ENCODE assay signal across 8 cellular contexts in the genomic region with DNA sequence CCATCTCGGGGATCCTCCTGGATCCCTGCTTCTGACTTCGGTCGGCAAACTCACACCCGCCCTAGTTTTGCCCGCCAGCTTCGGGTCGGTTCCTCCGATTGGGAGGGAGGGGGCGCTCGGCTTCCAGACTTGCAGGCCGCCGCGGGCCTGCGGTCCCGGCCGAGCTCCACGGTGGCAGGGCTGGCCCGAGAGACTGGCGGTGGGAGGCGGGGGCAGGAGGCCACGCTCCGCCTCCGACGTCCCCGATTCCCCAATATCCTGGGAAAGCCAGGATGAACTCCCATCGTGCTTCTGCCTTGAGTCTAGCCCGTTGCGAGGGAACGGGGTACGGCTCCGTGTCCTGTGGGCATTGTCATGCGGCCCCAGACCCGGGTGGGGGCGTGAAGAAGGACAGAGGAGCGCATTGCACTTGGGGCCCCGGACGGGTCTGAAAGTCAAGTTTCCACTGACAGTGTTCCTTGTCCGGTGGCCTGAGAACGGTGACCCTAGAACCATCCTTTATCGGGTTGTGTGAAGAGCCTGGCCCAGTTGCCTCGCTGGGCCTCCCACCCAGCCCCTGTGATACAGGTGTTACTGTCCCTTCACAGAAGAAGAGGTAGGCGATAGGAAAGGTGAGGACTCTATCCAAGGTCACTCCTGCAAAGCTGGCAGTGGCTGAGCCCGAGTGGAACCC. TPM values are rescaled to one million over a fixed set of nuclear protein-coding genes. Genes with fewer than 3 reads are reported as not detected.
DNase-seq lines count a peak whose midpoint lies in the region; ATAC-seq and TF ChIP-seq lines count a peak whose summit lies in the region.

No MANE protein-coding gene starts in this region.

- peak overlapping the region; percentile 53 to 84 for H3K27ac ChIP-seq in testis

- H3K9me3 Mint-ChIP-seq in activated naive CD4-positive, alpha-beta T cell treated with anti-CD3 and anti-CD28 coated beads for 36 hours = no peaks in the 10 kb centered on the region

- ATAC-seq in HG03159 (IDR thresholded peaks at IDR 0.05; ENCODE audit: unreplicated experiment) = peak; percentile 46

- peak overlapping the region in 1 of 2 donors; percentile 66 for H3K4me3 ChIP-seq in testis

- TF ChIP-seq CTCF in testis (IDR thresholded peaks at IDR 0.05) = peak; percentile 83 to 85 (median 84)

- H3K4me1 ChIP-seq in testis = peaks cover 13% of the 10 kb centered on the region

- no peaks in the 10 kb centered on the region for H3K36me3 Mint-ChIP-seq in activated naive CD4-positive, alpha-beta T cell treated with anti-CD3 and anti-CD28 coated beads for 36 hours (ENCODE audit: low read depth)

- H3K27me3 Mint-ChIP-seq in activated naive CD4-positive, alpha-beta T cell treated with anti-CD3 and anti-CD28 coated beads for 36 hours (ENCODE audit: low read depth) = peaks cover 50% of the 10 kb centered on the region

- DNase-seq in ELR (ENCODE audit: low read depth) = peak; percentile 87
- DNase-seq in OCI-M1 (lab: John Stamatoyannopoulos, UW) = peak; percentile 58
- peak; percentile 79 for DNase-seq in activated naive CD4-positive, alpha-beta T cell treated with anti-CD3 and anti-CD28 coated beads for 36 hours
- peak; percentile 77 for DNase-seq in globus pallidus (ENCODE audit: low spot score)
- DNase-seq in nucleus accumbens (lab: John Stamatoyannopoulos, UW) = peak in 53 of 56 donors; percentile 18 to 83 (median 57)
- DNase-seq in testis = peak; percentile 92
- DNase-seq in NCI-H128 (lab: John Stamatoyannopoulos, UW; ENCODE audit: unreplicated experiment) = no peak

- intact Hi-C loops in activated naive CD4-positive, alpha-beta T cell treated with anti-CD3 and anti-CD28 coated beads for 36 hours (cut with micrococcal nuclease) = loop anchor here (1.0 to 2.0 kb wide), 6 partner anchors 94 to 737 kb away; no protein-coding TSS in a partner anchor
- intact Hi-C loops in testis (cut with DNase I; ENCODE audit: low total_unique reads) = no loop called here

- H3K9me3 ChIP-seq in testis = no peaks in the 10 kb centered on the region

- H3K4me1 Mint-ChIP-seq in activated naive CD4-positive, alpha-beta T cell treated with anti-CD3 and anti-CD28 coated beads for 36 hours (ENCODE audit: low read depth) = peaks cover 13% of the 10 kb centered on the region

- H3K36me3 ChIP-seq in testis (ENCODE audit: low read depth, missing control alignments) = no peaks in the 10 kb centered on the region

- 2 to 5% methylated on average over 11 to 43 of the region's 43 CpGs for WGBS in testis, 2 donors

- peak overlapping the region; percentile 32 for H3K4me3 Mint-ChIP-seq in activated naive CD4-positive, alpha-beta T cell treated with anti-CD3 and anti-CD28 coated beads for 36 hours

- CTCF ChIA-PET in activated naive CD4-positive, alpha-beta T cell treated with anti-CD3 and anti-CD28 coated beads for 36 hours (lab: Charles Lee) = interaction anchor here (0.5 to 2.5 kb wide), 19 partner anchors 9 to 346 kb away, joined by 3 to 16 read pairs (median 4); no protein-coding TSS in a partner anchor

- no peak overlapping the region for H3K27ac Mint-ChIP-seq in activated naive CD4-positive, alpha-beta T cell treated with anti-CD3 and anti-CD28 coated beads for 36 hours

- H3K27me3 ChIP-seq in testis = no peaks in the 10 kb centered on the region

- TF ChIP-seq POLR2A in testis (IDR thresholded peaks at IDR 0.05) = no peak

RNA-seq across cellular contexts. Expression of gene INHBB, which starts 2.4 kb away (rescaled TPM):
- not detected for total RNA-seq in activated naive CD4-positive, alpha-beta T cell treated with anti-CD3 and anti-CD28 coated beads for 36 hours
- total RNA-seq in testis = 100 to 1,000 TPM in 1 of 2 donors, 10 to 100 TPM in 1; 55.4 to 123 TPM
- 46.1 TPM for polyA plus RNA-seq in testis (ENCODE audit: insufficient read depth, low read depth, low replicate concordance)

Comparison
In these comparisons a context has a peak if more than half of its experiments do, and no peak if none do; other contexts are left out.
1. RNA of gene INHBB, which starts 2.4 kb away (total RNA-seq): 55.4 to 123 TPM in testis; not detected in activated naive CD4-positive, alpha-beta T cell treated with anti-CD3 and anti-CD28 coated beads for 36 hours; every median in the first group is over 10 times any median in the second.